In genomic region chr3:55817177-55817576, GRCh38 we compare ENCODE assay signal across 3 cellular contexts.
TF ChIP-seq lines count a peak whose summit lies in the region.

No MANE protein-coding gene starts in this region.

TF ChIP-seq in SK-N-SH, 30 proteins besides CTCF, POLR2A, EP300 and RAD21 (continued from another document):
- TF ChIP-seq USF1 (IDR thresholded peaks at IDR 0.05; ENCODE audit: borderline replicate concordance, low read depth) (no peak), MEF2A (IDR thresholded peaks at IDR 0.05; ENCODE audit: borderline replicate concordance, low read depth) (no peak), ZBTB33 (IDR thresholded peaks at IDR 0.05; ENCODE audit: borderline replicate concordance, low read depth) (no peak), IRF3 (IDR thresholded peaks at IDR 0.05; ENCODE audit: low read depth, low read length) (no peak), REST (IDR thresholded peaks at IDR 0.05; ENCODE audit: low read depth, low read length) (no peak), SIN3A (IDR thresholded peaks at IDR 0.05; ENCODE audit: borderline replicate concordance, low read depth, low read length) (no peak), NRF1 (IDR thresholded peaks at IDR 0.05; ENCODE audit: low read depth, low read length) (no peak)
TF ChIP-seq in SK-N-SH: peak in this region for 0.

TF ChIP-seq in SK-N-SH treated with all-trans-retinoic acid at 6 μM for 48 hours, 23 proteins besides CTCF, POLR2A, EP300 and RAD21 (continued from another document):
- no peak for TF ChIP-seq BACH2 (CRISPR knock-in tag; IDR thresholded peaks at IDR 0.05; ENCODE audit: borderline replicate concordance)
- no peak for TF ChIP-seq ZNF565 (CRISPR knock-in tag; conservative IDR thresholded peaks at IDR 0.05; ENCODE audit: low read depth)
- TF ChIP-seq PPARA (CRISPR knock-in tag; IDR thresholded peaks at IDR 0.05; ENCODE audit: borderline replicate concordance), result no peak
- no peak for TF ChIP-seq TSHZ2 (CRISPR knock-in tag; IDR thresholded peaks at IDR 0.05)
- no peak for TF ChIP-seq ZFP3 (CRISPR knock-in tag; IDR thresholded peaks at IDR 0.05)
- TF ChIP-seq ZFP30 (CRISPR knock-in tag; IDR thresholded peaks at IDR 0.05), result no peak

TF ChIP-seq in WTC11, 78 proteins besides CTCF, POLR2A, EP300 and RAD21 (continued from another document):
- TF ChIP-seq E2F4 (CRISPR knock-in tag; IDR thresholded peaks at IDR 0.05; ENCODE audit: borderline replicate concordance, low read depth), result no peak
